2 cellular contexts compared by ENCODE assay signal in the genomic region with DNA sequence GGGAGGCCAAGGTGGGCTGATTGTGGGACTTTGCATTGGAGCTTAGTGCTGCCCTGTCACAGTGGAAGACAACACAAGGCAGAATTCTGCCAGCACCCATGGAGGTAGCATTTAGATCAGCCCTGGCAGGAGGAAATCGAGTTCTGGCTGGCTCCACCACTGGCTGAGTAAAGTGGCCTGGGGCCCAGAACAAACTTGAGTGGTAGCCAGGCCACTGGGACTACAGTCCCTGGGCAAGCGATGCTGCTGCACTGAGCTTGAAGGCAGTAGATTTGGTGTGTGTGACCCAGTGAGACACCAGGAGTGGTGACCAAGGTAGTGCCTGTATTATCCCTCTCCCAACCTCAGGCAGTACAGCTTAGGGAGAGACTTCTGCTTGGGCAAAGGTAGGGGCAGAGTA.
TF ChIP-seq lines count a peak whose summit lies in the region.

No MANE protein-coding gene starts in this region.

TF ChIP-seq in IMR-90, 13 proteins besides CTCF, POLR2A, EP300 and RAD21 (continued from another document):
- TF ChIP-seq NFE2L2 (IDR thresholded peaks at IDR 0.05; ENCODE audit: low read depth, low read length) (no peak), RCOR1 (IDR thresholded peaks at IDR 0.05; ENCODE audit: insufficient replicate concordance, low read length) (no peak), CHD1 (IDR thresholded peaks at IDR 0.05; ENCODE audit: low read depth, low read length) (no peak), BHLHE40 (IDR thresholded peaks at IDR 0.05; ENCODE audit: low read depth, low read length) (no peak), MXI1 (IDR thresholded peaks at IDR 0.05; ENCODE audit: borderline replicate concordance, low read depth, low read length) (no peak), SMC3 (IDR thresholded peaks at IDR 0.05; ENCODE audit: low read depth, low read length) (no peak)
- TF ChIP-seq, protein P1, sequence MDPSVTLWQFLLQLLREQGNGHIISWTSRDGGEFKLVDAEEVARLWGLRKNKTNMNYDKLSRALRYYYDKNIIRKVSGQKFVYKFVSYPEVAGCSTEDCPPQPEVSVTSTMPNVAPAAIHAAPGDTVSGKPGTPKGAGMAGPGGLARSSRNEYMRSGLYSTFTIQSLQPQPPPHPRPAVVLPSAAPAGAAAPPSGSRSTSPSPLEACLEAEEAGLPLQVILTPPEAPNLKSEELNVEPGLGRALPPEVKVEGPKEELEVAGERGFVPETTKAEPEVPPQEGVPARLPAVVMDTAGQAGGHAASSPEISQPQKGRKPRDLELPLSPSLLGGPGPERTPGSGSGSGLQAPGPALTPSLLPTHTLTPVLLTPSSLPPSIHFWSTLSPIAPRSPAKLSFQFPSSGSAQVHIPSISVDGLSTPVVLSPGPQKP (IDR thresholded peaks at IDR 0.05; ENCODE audit: borderline replicate concordance, low read depth, low read length): no peak

TF ChIP-seq in SK-N-SH treated with all-trans-retinoic acid at 6 μM for 48 hours, 23 proteins besides CTCF, POLR2A, EP300 and RAD21 (continued from another document):
- TF ChIP-seq, protein P2, sequence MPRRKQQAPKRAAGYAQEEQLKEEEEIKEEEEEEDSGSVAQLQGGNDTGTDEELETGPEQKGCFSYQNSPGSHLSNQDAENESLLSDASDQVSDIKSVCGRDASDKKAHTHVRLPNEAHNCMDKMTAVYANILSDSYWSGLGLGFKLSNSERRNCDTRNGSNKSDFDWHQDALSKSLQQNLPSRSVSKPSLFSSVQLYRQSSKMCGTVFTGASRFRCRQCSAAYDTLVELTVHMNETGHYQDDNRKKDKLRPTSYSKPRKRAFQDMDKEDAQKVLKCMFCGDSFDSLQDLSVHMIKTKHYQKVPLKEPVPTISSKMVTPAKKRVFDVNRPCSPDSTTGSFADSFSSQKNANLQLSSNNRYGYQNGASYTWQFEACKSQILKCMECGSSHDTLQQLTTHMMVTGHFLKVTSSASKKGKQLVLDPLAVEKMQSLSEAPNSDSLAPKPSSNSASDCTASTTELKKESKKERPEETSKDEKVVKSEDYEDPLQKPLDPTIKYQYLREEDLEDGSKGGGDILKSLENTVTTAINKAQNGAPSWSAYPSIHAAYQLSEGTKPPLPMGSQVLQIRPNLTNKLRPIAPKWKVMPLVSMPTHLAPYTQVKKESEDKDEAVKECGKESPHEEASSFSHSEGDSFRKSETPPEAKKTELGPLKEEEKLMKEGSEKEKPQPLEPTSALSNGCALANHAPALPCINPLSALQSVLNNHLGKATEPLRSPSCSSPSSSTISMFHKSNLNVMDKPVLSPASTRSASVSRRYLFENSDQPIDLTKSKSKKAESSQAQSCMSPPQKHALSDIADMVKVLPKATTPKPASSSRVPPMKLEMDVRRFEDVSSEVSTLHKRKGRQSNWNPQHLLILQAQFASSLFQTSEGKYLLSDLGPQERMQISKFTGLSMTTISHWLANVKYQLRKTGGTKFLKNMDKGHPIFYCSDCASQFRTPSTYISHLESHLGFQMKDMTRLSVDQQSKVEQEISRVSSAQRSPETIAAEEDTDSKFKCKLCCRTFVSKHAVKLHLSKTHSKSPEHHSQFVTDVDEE (CRISPR knock-in tag; IDR thresholded peaks at IDR 0.05): no peak
- no peak for TF ChIP-seq CSDC2 (CRISPR knock-in tag; IDR thresholded peaks at IDR 0.05)
TF ChIP-seq in SK-N-SH treated with all-trans-retinoic acid at 6 μM for 48 hours: peak in this region for 0.
